9 cellular contexts compared by ENCODE assay signal in genomic region chr17:15185625-15185991, GRCh38.
DNase-seq lines count a peak whose midpoint lies in the region; ATAC-seq and TF ChIP-seq lines count a peak whose summit lies in the region.
"Had no signal": no experiment of that assay in that cellular context is flagged by ENCODE, and none has a peak within 500 bp of the region (broad histone marks: within the 10 kb centered on the region; RNA-seq: fewer than 3 reads in every experiment).

No MANE protein-coding gene starts in this region.

- H3K9me3 ChIP-seq in osteoblast (ENCODE audit: low read depth, low read length), result no peaks in the 10 kb centered on the region

- H3K36me3 ChIP-seq in osteoblast (ENCODE audit: insufficient read depth, low read length), result no peaks in the 10 kb centered on the region

- no peaks in the 10 kb centered on the region for H4K20me1 ChIP-seq in osteoblast (ENCODE audit: insufficient read depth, low read length)

- H3K27me3 ChIP-seq in osteoblast (ENCODE audit: insufficient read depth, low read length), result no peaks in the 10 kb centered on the region

- H3K4me3 ChIP-seq in osteoblast (ENCODE audit: insufficient read depth, low read length), result no peak overlapping the region

- H3K79me2 ChIP-seq in osteoblast (ENCODE audit: insufficient read depth, low read length), result no peaks in the 10 kb centered on the region

- H3K4me1 ChIP-seq in osteoblast (ENCODE audit: insufficient read depth, low read length), result peaks cover 6% of the 10 kb centered on the region

- H3K27ac ChIP-seq in osteoblast (ENCODE audit: low read depth, low read length), result no peak overlapping the region

- H3K4me2 ChIP-seq in osteoblast (ENCODE audit: insufficient read depth, low read length), result peak overlapping the region; percentile 10

- peak overlapping the region; percentile 53 for H2AFZ ChIP-seq in osteoblast (ENCODE audit: low read length)

- DNase-seq in DMS 273 (lab: John Stamatoyannopoulos, UW; ENCODE audit: unreplicated experiment), result peak; percentile 93
- DNase-seq in NOMO-1 treated with DMSO at 0.1 percent for 48 hours (lab: John Stamatoyannopoulos, UW; ENCODE audit: unreplicated experiment), result peak; percentile 4
- peak; percentile 94 for DNase-seq in fibroblast of peridontal ligament (ENCODE audit: extremely low read depth)
- no peak for DNase-seq in osteoblast (ENCODE audit: insufficient read length, low spot score, missing footprints)
- DNase-seq in NCI-H187 treated with DMSO at 0.1 percent for 48 hours (lab: John Stamatoyannopoulos, UW), result no peak
- DNase-seq in inferior parietal cortex (ENCODE audit: extremely low spot score), result no peak
- DNase-seq: central memory CD4-positive, alpha-beta T cell had no signal

- ATAC-seq in GM18858 (IDR thresholded peaks at IDR 0.05; ENCODE audit: unreplicated experiment) (no peak), HG03095 (IDR thresholded peaks at IDR 0.05; ENCODE audit: unreplicated experiment) (no peak)

- TF ChIP-seq CTCF in osteoblast (IDR thresholded peaks at IDR 0.05; ENCODE audit: extremely low read depth, low read depth, low read length), result no peak

Comparison
In these comparisons a context has a peak if more than half of its experiments do, and no peak if none do; other contexts are left out.
1. DNase-seq: peak in DMS 273 (single experiment), NOMO-1 treated with DMSO at 0.1 percent for 48 hours (single experiment) and fibroblast of peridontal ligament (single experiment); none in osteoblast (single experiment), NCI-H187 treated with DMSO at 0.1 percent for 48 hours (single experiment) and inferior parietal cortex (single experiment).